Comparison of ENCODE assay signal across 8 cellular contexts in the genomic region with DNA sequence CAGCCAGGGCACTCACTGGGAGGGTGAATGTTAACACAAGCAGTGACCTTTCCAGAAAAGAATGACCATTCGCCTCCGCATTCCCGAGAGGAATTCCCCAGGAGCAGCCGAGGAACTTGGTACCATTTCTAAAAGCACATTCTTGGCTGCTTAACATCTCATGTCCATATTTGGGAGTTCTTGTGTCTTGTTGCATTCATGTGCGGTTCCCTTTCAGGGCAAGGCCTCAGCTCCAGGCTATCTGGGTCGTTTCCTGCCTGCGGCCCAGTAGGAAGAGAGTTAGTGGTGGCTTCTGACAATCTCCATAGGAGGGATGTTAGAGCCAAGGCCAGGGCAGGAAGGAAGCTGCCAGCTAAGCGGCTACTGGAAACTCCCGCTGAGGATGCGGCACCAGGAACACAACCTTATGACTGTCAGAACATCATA. TPM values are rescaled to one million over a fixed set of nuclear protein-coding genes. Genes with fewer than 3 reads are reported as not detected.
DNase-seq lines count a peak whose midpoint lies in the region; ATAC-seq and TF ChIP-seq lines count a peak whose summit lies in the region.

No MANE protein-coding gene starts in this region.

- peak overlapping the region; percentile 30 for H3K4me3 Mint-ChIP-seq in MCF 10A (ENCODE audit: unreplicated experiment)

- DNase-seq in HS-5 (ENCODE audit: low read depth) (peak; percentile 86), MCF 10A (ENCODE audit: unreplicated experiment) (peak; percentile 88), iris pigment epithelial cell (ENCODE audit: low read depth) (peak; percentile 90), NCI-H2227 treated with DMSO at 0.1 percent for 48 hours (lab: John Stamatoyannopoulos, UW) (no peak), PC-3 (no peak)

- H3K27me3 Mint-ChIP-seq in MCF 10A (ENCODE audit: insufficient read depth, unreplicated experiment): no peaks in the 10 kb centered on the region

- CTCF ChIA-PET in MCF 10A (lab: Yijun Ruan, JAX): interaction anchor here (0.6 to 1.6 kb wide), 7 partner anchors 8 to 1188 kb away, joined by 3 to 5 read pairs (median 3); no protein-coding TSS in a partner anchor
- CTCF ChIA-PET in PC-3 (lab: Charles Lee): interaction anchor here (0.6 kb wide), 1 partner anchor 161 kb away, joined by 3 read pairs; no protein-coding TSS in a partner anchor

- no peaks in the 10 kb centered on the region for H3K36me3 Mint-ChIP-seq in MCF 10A (ENCODE audit: insufficient read depth, unreplicated experiment)

- intact Hi-C loops in MCF 10A (cut with micrococcal nuclease): no loop called here
- intact Hi-C loops in PC-3 (cut with micrococcal nuclease): no loop called here

- ATAC-seq in HG03460 (IDR thresholded peaks at IDR 0.05; ENCODE audit: unreplicated experiment) (no peak), PC-3 (no peak)
- no peak for ATAC-seq in activated CD4-positive, CD25-positive, alpha-beta regulatory T cell treated with anti-CD3 and anti-CD28 coated beads, Interleukin-2, amount 50 U/mL, for 24 hours

- no peak overlapping the region for H3K4me3 ChIP-seq in subcutaneous abdominal adipose tissue (ENCODE audit: low read depth in 1 of 5, low read length in 5 of 5)
- no peak overlapping the region for H3K4me3 ChIP-seq in PC-3 (ENCODE audit: low read length)

- no peaks in the 10 kb centered on the region for H3K79me2 ChIP-seq in PC-3 (ENCODE audit: low read length)

- H3K4me1 ChIP-seq in subcutaneous abdominal adipose tissue (ENCODE audit: control insufficient read depth in 5 of 5, insufficient read depth in 5 of 5, low read length in 5 of 5) (peaks cover 10 to 39% (median 28%) of the 10 kb centered on the region in 5 donors), PC-3 (ENCODE audit: insufficient read depth, low read length) (no peaks in the 10 kb centered on the region)

- no peaks in the 10 kb centered on the region for H3K9me2 ChIP-seq in PC-3 (replicated peaks; ENCODE audit: low read length)

- H4K20me1 ChIP-seq in PC-3 (ENCODE audit: low read length): no peaks in the 10 kb centered on the region

- no peak overlapping the region for H2AFZ ChIP-seq in PC-3 (ENCODE audit: low read length)

- H3K27me3 ChIP-seq in subcutaneous abdominal adipose tissue (ENCODE audit: control insufficient read depth in 5 of 5, insufficient read depth in 4 of 5, low read length in 5 of 5) (no peaks in the 10 kb centered on the region), PC-3 (ENCODE audit: low read length) (no peaks in the 10 kb centered on the region)

- H3K27ac Mint-ChIP-seq in MCF 10A (ENCODE audit: low read depth, unreplicated experiment): peak overlapping the region; percentile 83

- TF ChIP-seq CTCF in MCF 10A (IDR thresholded peaks at IDR 0.05; ENCODE audit: unreplicated experiment): no peak
- TF ChIP-seq CTCF in PC-3 (conservative IDR thresholded peaks at IDR 0.05; ENCODE audit: low read depth, low read length): no peak

- H3K27ac ChIP-seq in subcutaneous abdominal adipose tissue (ENCODE audit: low read depth, low read length) (peak overlapping the region; percentile 73), PC-3 (ENCODE audit: low read length) (no peak overlapping the region)

- H3K9me3 ChIP-seq in subcutaneous abdominal adipose tissue (ENCODE audit: control insufficient read depth in 5 of 5, low read length in 5 of 5): peaks cover 0 to 9% (median 7%) of the 10 kb centered on the region in 5 donors
- H3K9me3 ChIP-seq in PC-3 (ENCODE audit: low read length): no peaks in the 10 kb centered on the region

- no peaks in the 10 kb centered on the region for H3F3A ChIP-seq in PC-3 (ENCODE audit: low read length, unreplicated experiment)

- POLR2A ChIA-PET in MCF 10A (lab: Yijun Ruan, JAX) (interaction anchor here (0.7 to 1.6 kb wide), 3 partner anchors 17 to 87 kb away, joined by 3 to 6 read pairs (median 4); partner anchors contain the start of gene MEAK7), PC-3 (lab: Charles Lee; ENCODE audit: unreplicated experiment) (no interaction called here)

- peaks cover 10% of the 10 kb centered on the region for H3K9me3 Mint-ChIP-seq in MCF 10A (ENCODE audit: unreplicated experiment)

- H3K4me2 ChIP-seq in PC-3 (ENCODE audit: low read length): no peak overlapping the region

- H3K36me3 ChIP-seq in subcutaneous abdominal adipose tissue (ENCODE audit: control insufficient read depth in 5 of 5, insufficient read depth in 5 of 5, low read length in 5 of 5) (no peaks in the 10 kb centered on the region), PC-3 (ENCODE audit: low read depth, low read length) (no peaks in the 10 kb centered on the region)

- BruUV-seq in MCF 10A (replicated peaks; lab: Mats Ljungman, UMichigan): no TSS peak
- BruUV-seq in PC-3 (replicated peaks; lab: Mats Ljungman, UMichigan): no TSS peak

- peaks cover 19% of the 10 kb centered on the region for H3K4me1 Mint-ChIP-seq in MCF 10A (ENCODE audit: insufficient read depth, unreplicated experiment)

- H3K9ac ChIP-seq in subcutaneous abdominal adipose tissue (ENCODE audit: low read length in 5 of 5): peak overlapping the region in 1 of 5 donors; percentile 58
- H3K9ac ChIP-seq in PC-3 (ENCODE audit: low read length): no peak overlapping the region

RNA-seq across cellular contexts. Expression of gene MEAK7, which starts 27.9 kb away (rescaled TPM):
- total RNA-seq in MCF 10A (2022) (62.3 and 66.8 TPM in 2 replicates), PC-3 (2014; rRNA removed) (19.2 and 22.5 TPM in 2 replicates)

Comparison
In these comparisons a context has a peak if more than half of its experiments do, and no peak if none do; other contexts are left out.
1. DNase-seq: peak in HS-5 (single experiment), MCF 10A (single experiment) and iris pigment epithelial cell (single experiment); none in NCI-H2227 treated with DMSO at 0.1 percent for 48 hours (single experiment) and PC-3 (single experiment).